In the genomic region with DNA sequence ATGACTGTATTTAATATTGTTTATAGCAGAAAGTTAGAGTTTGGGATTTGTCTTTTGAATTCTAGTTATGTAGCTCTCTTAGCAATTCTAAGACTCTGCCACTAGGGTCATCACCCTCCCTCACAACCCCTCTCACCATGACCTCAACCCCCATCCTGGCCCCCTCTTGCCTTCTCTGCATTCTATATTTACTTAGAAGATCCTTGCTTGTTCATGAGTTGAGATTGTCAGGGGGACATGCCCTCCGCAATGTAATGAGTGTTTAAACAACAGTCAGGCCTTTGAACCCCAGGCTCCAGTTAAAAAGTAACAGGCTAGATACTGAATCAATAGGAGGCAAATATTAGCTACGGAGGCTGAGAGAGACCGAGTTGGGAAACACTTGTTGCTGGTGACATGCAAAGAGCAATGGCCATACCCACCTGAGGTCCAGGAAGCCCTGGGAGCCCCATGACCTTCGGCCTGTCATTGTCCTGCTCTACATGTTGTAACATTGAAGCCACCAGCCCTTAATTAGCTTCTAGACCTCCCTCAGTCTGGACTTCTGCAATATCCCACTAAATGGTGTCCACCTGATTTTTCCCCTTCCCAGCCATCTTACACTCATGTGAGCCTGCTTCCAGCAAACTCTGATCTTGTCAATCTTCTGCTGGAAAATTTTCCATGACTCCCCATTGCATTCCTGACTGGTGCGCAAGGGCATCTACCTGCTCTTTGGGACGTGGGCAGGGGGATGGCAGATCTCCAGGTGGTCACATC, we compare ENCODE assay signal across 16 cellular contexts.
DNase-seq lines count a peak whose midpoint lies in the region; TF ChIP-seq lines count a peak whose summit lies in the region.
"Had no signal": no experiment of that assay in that cellular context is flagged by ENCODE, and none has a peak within 500 bp of the region (broad histone marks: within the 10 kb centered on the region; RNA-seq: fewer than 3 reads in every experiment).

No MANE protein-coding gene starts in this region.

- H3K36me3 Mint-ChIP-seq in Caco-2 (ENCODE audit: insufficient read depth, unreplicated experiment) (peaks cover 10% of the 10 kb centered on the region), neural crest cell (ENCODE audit: low read depth) (no peaks in the 10 kb centered on the region)

- H3K27me3 Mint-ChIP-seq in Caco-2 (ENCODE audit: insufficient read depth, unreplicated experiment), result no peaks in the 10 kb centered on the region
- no peaks in the 10 kb centered on the region for H3K27me3 Mint-ChIP-seq in neural crest cell (ENCODE audit: low read depth)
- H3K27me3 Mint-ChIP-seq: CD4-positive, alpha-beta T cell had no signal

- H3K36me3 ChIP-seq in Caco-2 (ENCODE audit: control insufficient read depth, insufficient read depth, low read length), result no peaks in the 10 kb centered on the region

- H3K27me3 ChIP-seq in Caco-2 (replicated peaks; ENCODE audit: control insufficient read depth, insufficient read depth, low read length), result no peaks in the 10 kb centered on the region

- H3K4me3 ChIP-seq in Caco-2 (ENCODE audit: low read depth, low read length) (no peak overlapping the region), epithelial cell of proximal tubule (ENCODE audit: low read depth, low read length) (no peak overlapping the region)

- BruUV-seq in Caco-2 (replicated peaks; lab: Mats Ljungman, UMichigan), result no TSS peak

- DNase-seq in Caco-2 (peak; percentile 72 to 84), HuH-7.5 (ENCODE audit: low spot score) (peak; percentile 80), epithelial cell of proximal tubule (ENCODE audit: low read depth) (no peak), neural crest cell (ENCODE audit: low read depth, low spot score) (no peak), DMS 273 (lab: John Stamatoyannopoulos, UW; ENCODE audit: unreplicated experiment) (no peak), HK-2 (ENCODE audit: unreplicated experiment) (no peak), NCI-H82 (lab: John Stamatoyannopoulos, UW) (no peak)
- no peak for DNase-seq in stimulated activated CD4-positive, alpha-beta T cell treated with anti-CD3 and anti-CD28 coated beads, Interleukin-2, amount 100 ng/mL, for 48 hours
- DNase-seq: AML-193; CD4-positive, alpha-beta T cell; EL; KBM-7; NCI-H1092; NCI-H1694 treated with DMSO at 0.1 percent for 48 hours; NCI-H69; SHP77 had no signal

- no peaks in the 10 kb centered on the region for H3K4me1 Mint-ChIP-seq in Caco-2 (ENCODE audit: low read depth, unreplicated experiment)
- H3K4me1 Mint-ChIP-seq in neural crest cell, result peaks cover 13% of the 10 kb centered on the region

- intact Hi-C loops in Caco-2 (cut with micrococcal nuclease; ENCODE audit: unreplicated experiment), result loop anchor here (5.0 kb wide), 2 partner anchors 34 to 219 kb away; a partner anchor contains a TSS

- H3K4me3 Mint-ChIP-seq in Caco-2 (ENCODE audit: unreplicated experiment) (no peak overlapping the region), neural crest cell (no peak overlapping the region)
- H3K4me3 Mint-ChIP-seq: CD4-positive, alpha-beta T cell had no signal

- POLR2A ChIA-PET in Caco-2 (lab: Charles Lee), result interaction anchor here (0.6 kb wide), 1 partner anchor 251 kb away, joined by 3 read pairs; no protein-coding TSS in a partner anchor

- H3K9me3 ChIP-seq in Caco-2, result no peaks in the 10 kb centered on the region

- H3K27ac Mint-ChIP-seq in Caco-2 (ENCODE audit: unreplicated experiment), result no peak overlapping the region
- no peak overlapping the region for H3K27ac Mint-ChIP-seq in neural crest cell (ENCODE audit: unreplicated experiment)
- H3K27ac Mint-ChIP-seq: CD4-positive, alpha-beta T cell had no signal

- H3K9me3 Mint-ChIP-seq in Caco-2 (ENCODE audit: unreplicated experiment) (no peaks in the 10 kb centered on the region), neural crest cell (no peaks in the 10 kb centered on the region)
- H3K9me3 Mint-ChIP-seq: CD4-positive, alpha-beta T cell had no signal

- CTCF ChIA-PET in Caco-2 (lab: Charles Lee), result interaction anchor here (0.6 to 0.8 kb wide), 2 partner anchors 33 to 90 kb away, joined by 3 read pairs; no protein-coding TSS in a partner anchor

- H3K4me1 ChIP-seq in Caco-2, result peaks cover 39% of the 10 kb centered on the region

- peak; percentile 18 to 30 for TF ChIP-seq CTCF in Caco-2 (IDR thresholded peaks at IDR 0.05; ENCODE audit: insufficient read depth in 1 of 2, low read depth in 1 of 2, low read length in 1 of 2, severe bottlenecking in 1 of 2, unreplicated experiment in 1 of 2)
- peak; percentile 27 for TF ChIP-seq CTCF in epithelial cell of proximal tubule (conservative IDR thresholded peaks at IDR 0.05; ENCODE audit: low read depth, low read length)
- peak; percentile 28 for TF ChIP-seq CTCF in neural crest cell (conservative IDR thresholded peaks at IDR 0.05)

Comparison
In these comparisons a context has a peak if more than half of its experiments do, and no peak if none do; other contexts are left out.
1. DNase-seq: peak in Caco-2 (2 of 2) and HuH-7.5 (single experiment); none in epithelial cell of proximal tubule (single experiment), neural crest cell (single experiment), stimulated activated CD4-positive, alpha-beta T cell treated with anti-CD3 and anti-CD28 coated beads, Interleukin-2, amount 100 ng/mL, for 48 hours (0 of 2), DMS 273 (single experiment), HK-2 (single experiment) and NCI-H82 (single experiment).
2. Peak in every context shown above with its lines, with median percentiles within 50 percentile points of each other: CTCF ChIP-seq.